Comparison of ENCODE assay signal across 8 cellular contexts in the genomic region with DNA sequence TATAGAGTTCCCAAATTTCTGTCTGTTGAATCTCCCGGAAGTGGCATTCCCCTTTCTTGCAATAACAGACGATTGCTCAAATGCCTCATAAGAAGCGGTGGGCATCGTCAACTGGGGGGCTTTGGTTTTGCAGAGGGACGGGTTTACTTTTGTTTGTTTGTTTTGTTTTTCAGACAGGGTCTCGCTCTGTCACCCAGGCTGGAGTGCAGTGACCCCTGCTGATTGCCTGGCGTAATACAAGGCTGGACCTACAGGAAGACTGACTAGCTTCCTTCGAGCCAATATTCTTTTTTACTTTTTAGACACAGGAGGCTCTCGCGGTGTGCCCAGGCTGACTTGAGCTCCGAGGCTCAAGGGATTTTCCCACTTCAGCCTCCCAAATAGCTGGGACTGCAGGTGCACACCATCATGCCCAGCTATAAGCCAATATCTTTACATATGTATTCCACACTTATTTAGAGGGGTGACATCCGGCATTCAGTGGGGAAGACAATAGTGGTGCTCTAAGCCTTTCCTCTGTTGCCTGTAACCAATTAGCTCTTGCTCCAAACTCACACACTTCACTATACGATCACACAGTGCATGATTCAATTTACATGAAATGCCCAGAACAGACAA. TPM values are rescaled to one million over a fixed set of nuclear protein-coding genes. Genes with fewer than 3 reads are reported as not detected.
A peak's percentile ranks its signal among the peaks of the same experiment; 100 is the strongest.
DNase-seq lines count a peak whose midpoint lies in the region; ATAC-seq and TF ChIP-seq lines count a peak whose summit lies in the region.

No MANE protein-coding gene starts in this region.

- H3K4me1 ChIP-seq in SJCRH30, result no peaks in the 10 kb centered on the region
- H3K4me1 ChIP-seq in body of pancreas, result peaks cover 8% of the 10 kb centered on the region

- no peaks in the 10 kb centered on the region for H3K36me3 ChIP-seq in BJ (ENCODE audit: control insufficient read depth, insufficient read depth, low read length)
- H3K36me3 ChIP-seq in SJCRH30, result no peaks in the 10 kb centered on the region
- H3K36me3 ChIP-seq in body of pancreas (replicated peaks in 1 of 2; ENCODE audit: insufficient read depth in 1 of 2, low read depth in 2 of 2), result no peaks in the 10 kb centered on the region

- H3K27me3 ChIP-seq in BJ (ENCODE audit: control insufficient read depth, insufficient read depth, low read length) (no peaks in the 10 kb centered on the region; the same call in 1 of the 2 replicates), SJCRH30 (no peaks in the 10 kb centered on the region), body of pancreas (no peaks in the 10 kb centered on the region)

- peak; percentile 72 for ATAC-seq in GM18870 (IDR thresholded peaks at IDR 0.05; ENCODE audit: unreplicated experiment)
- ATAC-seq in HG03095 (IDR thresholded peaks at IDR 0.05; ENCODE audit: unreplicated experiment), result peak; percentile 72
- ATAC-seq in body of pancreas, result no peak

- TF ChIP-seq CTCF in BJ (IDR thresholded peaks at IDR 0.05; ENCODE audit: insufficient read depth, low read depth, low read length) (peak; percentile 76), body of pancreas (IDR thresholded peaks at IDR 0.05) (peak; percentile 12 to 53 (median 45))

- 24 to 25% methylated on average over 13 of the region's 13 CpGs for WGBS in body of pancreas, 2 donors

- POLR2A ChIA-PET in BJ (lab: Charles Lee), result no interaction called here

- no peak for TF ChIP-seq POLR2A in body of pancreas (IDR thresholded peaks at IDR 0.05)

- intact Hi-C loops in body of pancreas (cut with DNase I), result loop anchor here (5.0 kb wide), 1 partner anchor 248 kb away; no protein-coding TSS in a partner anchor

- H3K27ac ChIP-seq in SJCRH30 (no peak overlapping the region), body of pancreas (no peak overlapping the region)

- H3K4me3 ChIP-seq in BJ (ENCODE audit: low read depth, low read length) (no peak overlapping the region), SJCRH30 (no peak overlapping the region), body of pancreas (no peak overlapping the region)

- H3K9me3 ChIP-seq in SJCRH30 (replicated peaks) (no peaks in the 10 kb centered on the region), body of pancreas (no peaks in the 10 kb centered on the region)

- DNase-seq in BJ (ENCODE audit: low read depth) (no peak), SJCRH30 (peak; percentile 17 to 37), body of pancreas (peak; percentile 21 to 61 (median 34)), myocyte (ENCODE audit: low read depth) (peak; percentile 50), amniotic stem cell (lab: John Stamatoyannopoulos, UW) (no peak), NCI-H1436 treated with DMSO at 0.1 percent for 48 hours (lab: John Stamatoyannopoulos, UW) (no peak)

- CTCF ChIA-PET in BJ (lab: Yijun Ruan, JAX), result interaction anchor here (0.6 to 4.6 kb wide), 16 partner anchors 8 to 421 kb away, joined by 3 to 54 read pairs (median 4); partner anchors contain the start of gene TRUB1

RNA-seq across cellular contexts. Expression of gene FHIP2A, which starts 58.1 kb away (rescaled TPM):
- 13.4 and 22.2 TPM in 2 replicates for polyA plus RNA-seq in BJ (2011; rRNA removed)
- polyA minus RNA-seq in BJ (2011; rRNA and poly(A)+ RNA removed), result 35.5 TPM in 2 replicates
- total RNA-seq in SJCRH30 (2014; rRNA removed; shearing (Covaris generic)), result 10.9 and 11.1 TPM in 2 replicates
- 10 to 100 TPM; 14.8 to 19.8 TPM for total RNA-seq in body of pancreas
- 18.3 and 20.0 TPM in 2 replicates for total RNA-seq in myocyte
- 11.5 TPM for polyA plus RNA-seq in myocyte (2012)

RNA-seq across cellular contexts. Expression of gene TRUB1, which starts 58.3 kb away (rescaled TPM):
- 10.2 and 14.5 TPM in 2 replicates for polyA plus RNA-seq in BJ (2011; rRNA removed)
- polyA minus RNA-seq in BJ (2011; rRNA and poly(A)+ RNA removed), result 7.7 and 10.5 TPM in 2 replicates
- total RNA-seq in SJCRH30 (2014; rRNA removed; shearing (Covaris generic)), result 24.4 and 29.7 TPM in 2 replicates
- total RNA-seq in body of pancreas (10 to 100 TPM; 12.2 to 38.2 TPM), myocyte (45.3 and 47.0 TPM in 2 replicates)
- polyA plus RNA-seq in myocyte (2012), result 13.5 TPM

Comparison
In these comparisons a context has a peak if more than half of its experiments do, and no peak if none do; other contexts are left out.
1. DNase-seq: peak in SJCRH30 (2 of 2), body of pancreas (4 of 4) and myocyte (single experiment); none in BJ (single experiment), amniotic stem cell (single experiment) and NCI-H1436 treated with DMSO at 0.1 percent for 48 hours (single experiment).